Comparison of ENCODE assay signal across 32 cellular contexts in genomic region chr1:36421649-36422048, GRCh38. TPM values are rescaled to one million over a fixed set of nuclear protein-coding genes. Genes with fewer than 3 reads are reported as not detected.
DNase-seq lines count a peak whose midpoint lies in the region; ATAC-seq, FAIRE-seq and TF ChIP-seq lines count a peak whose summit lies in the region.
"Had no signal": no experiment of that assay in that cellular context is flagged by ENCODE, and none has a peak within 500 bp of the region (broad histone marks: within the 10 kb centered on the region; RNA-seq: fewer than 3 reads in every experiment).

No MANE protein-coding gene starts in this region.

- H3K27me3 Mint-ChIP-seq in activated naive CD4-positive, alpha-beta T cell treated with anti-CD3 and anti-CD28 coated beads for 36 hours (ENCODE audit: low read depth) = no peaks in the 10 kb centered on the region
- H3K27me3 Mint-ChIP-seq in CD4-positive, alpha-beta memory T cell = no peaks in the 10 kb centered on the region
- H3K27me3 Mint-ChIP-seq: B cell had no signal

- DNase-seq in activated naive CD4-positive, alpha-beta T cell treated with anti-CD3 and anti-CD28 coated beads for 36 hours = no peak
- no peak for DNase-seq in activated naive CD4-positive, alpha-beta T cell treated with Interleukin-2 at 50 U/mL for 16 hours
- DNase-seq in CD4-positive, alpha-beta memory T cell = no peak
- DNase-seq in NCI-H69 (lab: John Stamatoyannopoulos, UW) (peak; percentile 72), lower lobe of right lung (no peak), NCI-H2081 treated with DMSO at 0.1 percent for 48 hours (lab: John Stamatoyannopoulos, UW) (no peak), H54 (ENCODE audit: insufficient read length, low spot score) (no peak)
- DNase-seq in stimulated activated CD4-positive, alpha-beta T cell treated with anti-CD3 and anti-CD28 coated beads, Interleukin-2, amount 100 ng/mL, for 48 hours = no peak
- DNase-seq: activated CD8-positive, alpha-beta memory T cell treated with anti-CD3 and anti-CD28 coated beads for 24 hours; activated gamma-delta T cell treated with Interleukin-2 at 50 U/mL for 16 hours; aorta; caudate nucleus; effector CD8-positive, alpha-beta T cell; Karpas-422; kidney glomerular epithelial cell; NCI-H1436; NCI-H2081; NCI-H226; ovary; PC-9; stimulated activated CD4-positive, alpha-beta T cell treated with anti-CD3 and anti-CD28 coated beads, Interleukin-15, amount 100 ng/mL, for 24 hours; stimulated activated naive CD4-positive, alpha-beta T cell; testis had no signal

- no peak for TF ChIP-seq POLR2A in H54 (IDR thresholded peaks at IDR 0.05; ENCODE audit: low read depth, low read length)

- TF ChIP-seq CTCF in lower lobe of right lung (IDR thresholded peaks at IDR 0.05) = no peak

- intact Hi-C loops in activated naive CD4-positive, alpha-beta T cell treated with anti-CD3 and anti-CD28 coated beads for 36 hours (cut with micrococcal nuclease) = loop anchor here (2.0 kb wide), 1 partner anchor 137 kb away; no protein-coding TSS in a partner anchor
- intact Hi-C loops in CD4-positive, alpha-beta memory T cell (cut with micrococcal nuclease) = loop anchor here (2.0 kb wide), 1 partner anchor 233 kb away; no protein-coding TSS in a partner anchor
- intact Hi-C loops in lower lobe of right lung (cut with DNase I) = loop anchor here (5.0 kb wide), 1 partner anchor 79 kb away; no protein-coding TSS in a partner anchor

- H3K36me3 ChIP-seq in CD4-positive, alpha-beta memory T cell (ENCODE audit: insufficient read depth, low read length) = no peaks in the 10 kb centered on the region
- peaks cover 50% of the 10 kb centered on the region for H3K36me3 ChIP-seq in lower lobe of right lung
- H3K36me3 ChIP-seq: ovary had no signal

- no peaks in the 10 kb centered on the region for H3K36me3 Mint-ChIP-seq in activated naive CD4-positive, alpha-beta T cell treated with anti-CD3 and anti-CD28 coated beads for 36 hours (ENCODE audit: low read depth)
- H3K36me3 Mint-ChIP-seq in CD4-positive, alpha-beta memory T cell = no peaks in the 10 kb centered on the region

- no peak overlapping the region for H3K4me3 ChIP-seq in CD4-positive, alpha-beta memory T cell (ENCODE audit: low read length in 2 of 2)
- no peak overlapping the region for H3K4me3 ChIP-seq in lower lobe of right lung
- H3K4me3 ChIP-seq: coronary artery, gastroesophageal sphincter, hepatocyte, ovary, PC-9, testis had no signal

- no peaks in the 10 kb centered on the region for H3K9me3 ChIP-seq in CD4-positive, alpha-beta memory T cell (ENCODE audit: control insufficient read depth in 1 of 2, low read length in 2 of 2)
- no peaks in the 10 kb centered on the region for H3K9me3 ChIP-seq in lower lobe of right lung
- H3K9me3 ChIP-seq: gastroesophageal sphincter, ovary, testis had no signal

- no peak for ATAC-seq in lower lobe of right lung
- ATAC-seq: gastroesophageal sphincter, Right ventricle myocardium inferior had no signal

- H3K4me1 Mint-ChIP-seq in activated naive CD4-positive, alpha-beta T cell treated with anti-CD3 and anti-CD28 coated beads for 36 hours (ENCODE audit: low read depth) = peaks cover 20% of the 10 kb centered on the region
- peaks cover 19 to 29% (median 22%) of the 10 kb centered on the region in 4 donors for H3K4me1 Mint-ChIP-seq in CD4-positive, alpha-beta memory T cell

- no peak overlapping the region for H3K4me3 Mint-ChIP-seq in activated naive CD4-positive, alpha-beta T cell treated with anti-CD3 and anti-CD28 coated beads for 36 hours
- H3K4me3 Mint-ChIP-seq in CD4-positive, alpha-beta memory T cell = peak overlapping the region in 1 of 8 donors; percentile 6
- H3K4me3 Mint-ChIP-seq: B cell; nephron; T-helper 2 cell treated with Interferon-gamma antibody and Interleukin-4, amounts not matched to agents 5 μg/mL and 100 μg/mL, for 36 hours had no signal

- H3K27ac Mint-ChIP-seq in activated naive CD4-positive, alpha-beta T cell treated with anti-CD3 and anti-CD28 coated beads for 36 hours = peak overlapping the region; percentile 93
- H3K27ac Mint-ChIP-seq in CD4-positive, alpha-beta memory T cell = peak overlapping the region in 5 of 7 donors; percentile 82 to 97 (median 94)

- peaks cover 21% of the 10 kb centered on the region for H3K4me1 ChIP-seq in CD4-positive, alpha-beta memory T cell (ENCODE audit: insufficient read depth, low read length)
- H3K4me1 ChIP-seq in lower lobe of right lung = peaks cover 5% of the 10 kb centered on the region

- no peaks in the 10 kb centered on the region for H3K27me3 ChIP-seq in CD4-positive, alpha-beta memory T cell (ENCODE audit: insufficient read depth, low read length)
- no peaks in the 10 kb centered on the region for H3K27me3 ChIP-seq in lower lobe of right lung (ENCODE audit: low read depth)
- H3K27me3 ChIP-seq: gastroesophageal sphincter, hepatocyte, ovary, testis had no signal

- POLR2A ChIA-PET in CD4-positive, alpha-beta memory T cell (lab: Charles Lee; ENCODE audit: partially characterized antibody) = interaction anchor here (0.8 to 1.5 kb wide), 3 partner anchors 25 to 79 kb away, joined by 3 to 6 read pairs (median 3); no protein-coding TSS in a partner anchor

- FAIRE-seq in H54 (lab: Jason Lieb, UNC) = no peak
- FAIRE-seq: H1, urothelium cell line had no signal

- CTCF ChIA-PET in activated naive CD4-positive, alpha-beta T cell treated with anti-CD3 and anti-CD28 coated beads for 36 hours (lab: Charles Lee) = interaction anchor here (0.6 to 4.4 kb wide), 15 partner anchors 9 to 322 kb away, joined by 3 to 47 read pairs (median 4); partner anchors contain the start of gene LSM10
- CTCF ChIA-PET in CD4-positive, alpha-beta memory T cell (lab: Charles Lee; ENCODE audit: partially characterized antibody) = interaction anchor here (0.6 to 5.8 kb wide), 8 partner anchors 35 to 321 kb away, joined by 3 to 96 read pairs (median 4); partner anchors contain the start of gene EVA1B

- no peaks in the 10 kb centered on the region for H3K9me3 Mint-ChIP-seq in activated naive CD4-positive, alpha-beta T cell treated with anti-CD3 and anti-CD28 coated beads for 36 hours
- H3K9me3 Mint-ChIP-seq in CD4-positive, alpha-beta memory T cell = no peaks in the 10 kb centered on the region
- H3K9me3 Mint-ChIP-seq: nephron; T-helper 2 cell treated with Interferon-gamma antibody and Interleukin-4, amounts not matched to agents 5 μg/mL and 100 μg/mL, for 36 hours had no signal

- peak overlapping the region; percentile 30 for H3K27ac ChIP-seq in CD4-positive, alpha-beta memory T cell (ENCODE audit: low read depth, low read length)
- H3K27ac ChIP-seq in lower lobe of right lung = peak overlapping the region; percentile 28
- H3K27ac ChIP-seq: coronary artery, hepatocyte, ovary, PC-9 had no signal

RNA-seq across cellular contexts. Expression of gene LSM10, which starts 23.9 kb away (rescaled TPM):
- 10 to 100 TPM; 33.5 to 36.5 TPM for total RNA-seq in activated naive CD4-positive, alpha-beta T cell treated with anti-CD3 and anti-CD28 coated beads for 36 hours
- 10 to 100 TPM; 51.0 to 53.0 TPM for total RNA-seq in CD4-positive, alpha-beta memory T cell
- polyA plus RNA-seq in CD4-positive, alpha-beta memory T cell = 100 to 1,000 TPM; 112 to 187 TPM
- total RNA-seq in lower lobe of right lung = 44.5 TPM

RNA-seq across cellular contexts. Expression of gene OSCP1, which starts 28.6 kb away (rescaled TPM):
- total RNA-seq in activated naive CD4-positive, alpha-beta T cell treated with anti-CD3 and anti-CD28 coated beads for 36 hours = 1 to 10 TPM; 2.2 to 2.6 TPM
- 1 to 10 TPM in 1 of 2 experiments, not detected in 1; 1.4 TPM for total RNA-seq in CD4-positive, alpha-beta memory T cell
- polyA plus RNA-seq in CD4-positive, alpha-beta memory T cell = 1 to 10 TPM in 1 of 2 donors, under 1 TPM in 1; 0.93 to 1.1 TPM
- total RNA-seq in lower lobe of right lung = 17.1 TPM

RNA-seq across cellular contexts. Expression of gene STK40, which starts 35.9 kb away (rescaled TPM):
- 10 to 100 TPM; 39.6 to 40.6 TPM for total RNA-seq in activated naive CD4-positive, alpha-beta T cell treated with anti-CD3 and anti-CD28 coated beads for 36 hours
- 10 to 100 TPM; 52.2 to 57.4 TPM for total RNA-seq in CD4-positive, alpha-beta memory T cell
- polyA plus RNA-seq in CD4-positive, alpha-beta memory T cell = 10 to 100 TPM; 26.6 to 49.7 TPM
- total RNA-seq in lower lobe of right lung = 74.2 TPM

RNA-seq across cellular contexts. Expression of gene MRPS15, which starts 42.5 kb away (rescaled TPM):
- total RNA-seq in activated naive CD4-positive, alpha-beta T cell treated with anti-CD3 and anti-CD28 coated beads for 36 hours = 100 to 1,000 TPM; 122 to 141 TPM
- 10 to 100 TPM; 32.5 to 33.9 TPM for total RNA-seq in CD4-positive, alpha-beta memory T cell
- polyA plus RNA-seq in CD4-positive, alpha-beta memory T cell = 10 to 100 TPM; 67.5 to 86.0 TPM
- 59.4 TPM for total RNA-seq in lower lobe of right lung
